Comparison of ENCODE assay signal across 8 cellular contexts in genomic region chr5:134758176-134758503, GRCh38. TPM values are rescaled to one million over a fixed set of nuclear protein-coding genes. Genes with fewer than 3 reads are reported as not detected.
DNase-seq lines count a peak whose midpoint lies in the region; ATAC-seq, FAIRE-seq and TF ChIP-seq lines count a peak whose summit lies in the region.

No MANE protein-coding gene starts in this region.

- peak overlapping the region; percentile 85 for H2AFZ ChIP-seq in endothelial cell of umbilical vein (ENCODE audit: low read depth, low read length)

- no peaks in the 10 kb centered on the region for H3K9me1 ChIP-seq in endothelial cell of umbilical vein (replicated peaks; ENCODE audit: control insufficient read depth, extremely low read depth, insufficient read depth, low read length)

- H3K9me3 ChIP-seq in MG63 (no peaks in the 10 kb centered on the region), endothelial cell of umbilical vein (replicated peaks; ENCODE audit: control insufficient read depth, insufficient read depth, low read length) (no peaks in the 10 kb centered on the region), ovary (no peaks in the 10 kb centered on the region)

- H3K4me3 ChIP-seq in MG63 (peak overlapping the region; percentile 83), endothelial cell of umbilical vein (replicated peaks in 1 of 3; ENCODE audit: insufficient read depth in 1 of 3, low read depth in 1 of 3, low read length in 3 of 3) (peak overlapping the region in 2 of 3 experiments; percentile 57 to 76), ovary (peak overlapping the region; percentile 58)

- intact Hi-C loops in endothelial cell of umbilical vein (cut with micrococcal nuclease) (loop anchor here (1.0 to 5.0 kb wide), 3 partner anchors 20 to 291 kb away; partner anchors contain the start of gene CAMLG), ovary (cut with DNase I) (no loop called here)

- WGBS in ovary, 3 donors: 11 to 15% (median 12%) methylated on average over 9 of the region's 9 CpGs

- no peak for TF ChIP-seq EP300 in ovary (IDR thresholded peaks at IDR 0.05)

- H3K27me3 ChIP-seq in MG63 (no peaks in the 10 kb centered on the region), endothelial cell of umbilical vein (ENCODE audit: control insufficient read depth in 2 of 2, insufficient read depth in 2 of 2, low read length in 2 of 2) (no peaks in the 10 kb centered on the region), ovary (no peaks in the 10 kb centered on the region)

- H3K27ac ChIP-seq in endothelial cell of umbilical vein (ENCODE audit: insufficient read depth, low read depth, low read length): peak overlapping the region; percentile 27
- H3K27ac ChIP-seq in ovary: no peak overlapping the region

- CTCF ChIA-PET in endothelial cell of umbilical vein (lab: Charles Lee): interaction anchor here (0.9 to 5.4 kb wide), 5 partner anchors 13 to 147 kb away, joined by 3 to 37 read pairs (median 3); partner anchors contain the start of genes CAMLG and PCBD2

- TSS peak; percentile 48 for BruUV-seq in endothelial cell of umbilical vein (replicated peaks; lab: Mats Ljungman, UMichigan)

- ATAC-seq in GM19351 (IDR thresholded peaks at IDR 0.05; ENCODE audit: unreplicated experiment): peak; percentile 25
- ATAC-seq in HG02840 (IDR thresholded peaks at IDR 0.05; ENCODE audit: low FRiP score, unreplicated experiment): no peak

- peak overlapping the region; percentile 32 for H3K9ac ChIP-seq in endothelial cell of umbilical vein (replicated peaks; ENCODE audit: extremely low read depth, insufficient read depth, low read length)

- peaks cover 42% of the 10 kb centered on the region for H3K79me2 ChIP-seq in endothelial cell of umbilical vein (ENCODE audit: control insufficient read depth, insufficient read depth, low read length)

- peaks cover 6% of the 10 kb centered on the region for H3K36me3 ChIP-seq in MG63
- no peaks in the 10 kb centered on the region for H3K36me3 ChIP-seq in endothelial cell of umbilical vein (ENCODE audit: control insufficient read depth in 2 of 2, extremely low read depth in 1 of 2, insufficient read depth in 2 of 2, low read length in 2 of 2)
- no peaks in the 10 kb centered on the region for H3K36me3 ChIP-seq in ovary

- DNase-seq in MG63 (no peak), endothelial cell of umbilical vein (ENCODE audit: low read depth, low spot score) (no peak), ovary (no peak), SK-N-DZ (ENCODE audit: low spot score) (no peak), GM19240 (ENCODE audit: insufficient read length, low spot score) (no peak), NK-92 (lab: John Stamatoyannopoulos, UW; ENCODE audit: unreplicated experiment) (no peak)

- POLR2A ChIA-PET in endothelial cell of umbilical vein (lab: Charles Lee): interaction anchor here (0.6 to 1.3 kb wide), 2 partner anchors 20 to 59 kb away, joined by 3 to 10 read pairs; partner anchors contain the start of gene CAMLG

- TF ChIP-seq POLR2A in endothelial cell of umbilical vein (IDR thresholded peaks at IDR 0.05; ENCODE audit: low read depth, low read length) (no peak), ovary (IDR thresholded peaks at IDR 0.05) (no peak)

- no peak for TF ChIP-seq CTCF in endothelial cell of umbilical vein (IDR thresholded peaks at IDR 0.05; ENCODE audit: extremely low read depth in 1 of 2, insufficient read depth in 1 of 2, low read depth in 1 of 2, low read length in 2 of 2)
- TF ChIP-seq CTCF in ovary (IDR thresholded peaks at IDR 0.05): no peak

- H4K20me1 ChIP-seq in endothelial cell of umbilical vein (replicated peaks; ENCODE audit: control insufficient read depth, extremely low read depth, insufficient read depth, low read length): no peaks in the 10 kb centered on the region

- FAIRE-seq in endothelial cell of umbilical vein (lab: Jason Lieb, UNC): no peak

- H3K4me1 ChIP-seq in endothelial cell of umbilical vein (ENCODE audit: control insufficient read depth, extremely low read depth, insufficient read depth, low read length) (peaks cover 15% of the 10 kb centered on the region), ovary (ENCODE audit: insufficient read depth) (peaks cover 4% of the 10 kb centered on the region)

- peak overlapping the region; percentile 81 for H3K4me2 ChIP-seq in endothelial cell of umbilical vein (ENCODE audit: insufficient read depth, low read length)

- dilution Hi-C loops in endothelial cell of umbilical vein (cut with MboI; ENCODE audit: extremely low pct_ligation_motif_present, low sequenced_read_pairs): no loop called here

TF ChIP-seq in endothelial cell of umbilical vein, 7 proteins besides CTCF, POLR2A, EP300 and RAD21:
- no peak for TF ChIP-seq FOS (IDR thresholded peaks at IDR 0.05; ENCODE audit: borderline replicate concordance, insufficient read depth, low read length)
- TF ChIP-seq MAX (IDR thresholded peaks at IDR 0.05; ENCODE audit: insufficient read depth, insufficient read length): no peak
- TF ChIP-seq JUN (IDR thresholded peaks at IDR 0.05; ENCODE audit: borderline replicate concordance, insufficient read depth, insufficient read length, low read depth): no peak
- no peak for TF ChIP-seq GATA2 (IDR thresholded peaks at IDR 0.05; ENCODE audit: insufficient read depth, insufficient read length, low read depth, low read length)
- TF ChIP-seq EZH2 (IDR thresholded peaks at IDR 0.05; ENCODE audit: borderline replicate concordance, low read depth, low read length, severe bottlenecking): no peak
- no peak for TF ChIP-seq POLR2AphosphoS5 (IDR thresholded peaks at IDR 0.05; ENCODE audit: insufficient read depth, low read depth, low read length)
- no peak for TF ChIP-seq MYC (IDR thresholded peaks at IDR 0.05; ENCODE audit: low read depth, low read length)

RNA-seq across cellular contexts. Expression of gene DDX46, which starts 0.4 kb away (rescaled TPM):
- total RNA-seq in MG63 (2014; rRNA removed; shearing (Covaris generic); ENCODE audit: low replicate concordance): 14.3 and 16.4 TPM in 2 replicates
- total RNA-seq in endothelial cell of umbilical vein (58.0 and 65.2 TPM in 2 replicates), ovary (10 to 100 TPM; 27.4 to 54.7 (median 41.1) TPM)
- polyA plus RNA-seq in endothelial cell of umbilical vein (8.8 and 16.0 TPM in 2 replicates), ovary (10 to 100 TPM; 17.8 to 37.1 TPM)
- polyA plus RNA-seq in endothelial cell of umbilical vein (2011; cell fraction: cytosol; rRNA removed): 18.4 and 19.1 TPM in 2 replicates
- polyA plus RNA-seq in endothelial cell of umbilical vein (2011; cell fraction: nucleus; rRNA removed): 53.0 and 73.9 TPM in 2 replicates
- polyA plus RNA-seq in endothelial cell of umbilical vein (2012): 42.5 and 57.4 TPM in 2 replicates
- polyA minus RNA-seq in endothelial cell of umbilical vein: 31.9 and 50.3 TPM in 2 replicates
- polyA minus RNA-seq in endothelial cell of umbilical vein (2011; cell fraction: cytosol; rRNA and poly(A)+ RNA removed): 62.3 TPM
- 55.6 and 69.5 TPM in 2 replicates for polyA minus RNA-seq in endothelial cell of umbilical vein (2011; cell fraction: nucleus; rRNA and poly(A)+ RNA removed)
- polyA plus RNA-seq in SK-N-DZ (2014; cell fraction: cytosol; rRNA removed): 41.2 and 42.0 TPM in 2 replicates
- polyA plus RNA-seq in SK-N-DZ (2014; cell fraction: nucleus; rRNA removed): 81.1 and 112 TPM in 2 replicates

RNA-seq across cellular contexts. Expression of gene CAMLG, which starts 19.8 kb away (rescaled TPM):
- total RNA-seq in MG63 (2014; rRNA removed; shearing (Covaris generic); ENCODE audit: low replicate concordance): 29.8 and 59.6 TPM in 2 replicates
- total RNA-seq in endothelial cell of umbilical vein (32.9 and 33.3 TPM in 2 replicates), ovary (10 to 100 TPM; 40.6 to 78.5 (median 65.3) TPM)
- polyA plus RNA-seq in endothelial cell of umbilical vein (10.2 and 14.7 TPM in 2 replicates), ovary (10 to 100 TPM; 84.6 to 91.9 TPM)
- 18.9 and 20.3 TPM in 2 replicates for polyA plus RNA-seq in endothelial cell of umbilical vein (2011; cell fraction: cytosol; rRNA removed)
- polyA plus RNA-seq in endothelial cell of umbilical vein (2011; cell fraction: nucleus; rRNA removed): 6.8 and 8.7 TPM in 2 replicates
- polyA plus RNA-seq in endothelial cell of umbilical vein (2012): 40.5 and 40.9 TPM in 2 replicates
- polyA minus RNA-seq in endothelial cell of umbilical vein: 6.0 and 6.4 TPM in 2 replicates
- 7.1 TPM for polyA minus RNA-seq in endothelial cell of umbilical vein (2011; cell fraction: cytosol; rRNA and poly(A)+ RNA removed)
- 2.4 and 2.8 TPM in 2 replicates for polyA minus RNA-seq in endothelial cell of umbilical vein (2011; cell fraction: nucleus; rRNA and poly(A)+ RNA removed)
- polyA plus RNA-seq in SK-N-DZ (2014; cell fraction: cytosol; rRNA removed): 35.6 and 37.5 TPM in 2 replicates
- polyA plus RNA-seq in SK-N-DZ (2014; cell fraction: nucleus; rRNA removed): 15.2 and 15.6 TPM in 2 replicates
